8 cellular contexts compared by ENCODE assay signal in genomic region chr1:43991476-43992231, GRCh38. TPM values are rescaled to one million over a fixed set of nuclear protein-coding genes. Genes with fewer than 3 reads are reported as not detected.
DNase-seq lines count a peak whose midpoint lies in the region; ATAC-seq and TF ChIP-seq lines count a peak whose summit lies in the region.

TSS of gene CCDC24 (plus strand) at chr1:43991599. CDS start at chr1:43991879, 280 bp downstream.

- TF ChIP-seq CTCF in omental fat pad (IDR thresholded peaks at IDR 0.05) = no peak
- no peak for TF ChIP-seq CTCF in testis (IDR thresholded peaks at IDR 0.05)

- peaks cover 13% of the 10 kb centered on the region for H3K4me1 ChIP-seq in testis

- no peaks in the 10 kb centered on the region for H3K9me3 Mint-ChIP-seq in activated naive CD4-positive, alpha-beta T cell treated with anti-CD3 and anti-CD28 coated beads, Interleukin-2, amount 10 ng/mL, durations not matched to agents 7 days and 5 days

- H3K4me1 Mint-ChIP-seq in activated naive CD4-positive, alpha-beta T cell treated with anti-CD3 and anti-CD28 coated beads, Interleukin-2, amount 10 ng/mL, durations not matched to agents 7 days and 5 days = peaks cover 23% of the 10 kb centered on the region

- no peak for TF ChIP-seq POLR2A in testis (IDR thresholded peaks at IDR 0.05)

- peak within 1 kb of the TSS; percentile 51 to 86 for H3K4me3 ChIP-seq in testis

- no peak within 1 kb of the TSS for H3K27ac Mint-ChIP-seq in activated naive CD4-positive, alpha-beta T cell treated with anti-CD3 and anti-CD28 coated beads, Interleukin-2, amount 10 ng/mL, durations not matched to agents 7 days and 5 days

- H3K27ac ChIP-seq in KOPT-K1 (ENCODE audit: low read depth, low read length, poor library complexity, severe bottlenecking) (peak within 1 kb of the TSS; percentile 11), testis (peak within 1 kb of the TSS; percentile 55 to 70)

- peaks cover 24% of the 10 kb centered on the region for H3K27me3 Mint-ChIP-seq in activated naive CD4-positive, alpha-beta T cell treated with anti-CD3 and anti-CD28 coated beads, Interleukin-2, amount 10 ng/mL, durations not matched to agents 7 days and 5 days

- H3K27me3 ChIP-seq in testis = no peaks in the 10 kb centered on the region

- in situ Hi-C loops in SK-MEL-5 (cut with HindIII; ENCODE audit: low pct_unique_long_range_greater_than_20kb, low sequenced_read_pairs) = no loop called here

- intact Hi-C loops in testis (cut with DNase I; ENCODE audit: low total_unique reads) = no loop called here

- H3K9me3 ChIP-seq in KOPT-K1 (ENCODE audit: insufficient read depth, low read length, poor library complexity, severe bottlenecking) (no peaks in the 10 kb centered on the region), testis (no peaks in the 10 kb centered on the region)

- ATAC-seq in GM21723 (IDR thresholded peaks at IDR 0.05; ENCODE audit: unreplicated experiment) = peak; percentile 73
- peak; percentile 83 for ATAC-seq in omental fat pad (ENCODE audit: low FRiP score)

- H3K36me3 ChIP-seq in KOPT-K1 (ENCODE audit: insufficient read depth, low read length) (no peaks in the 10 kb centered on the region), testis (ENCODE audit: low read depth, missing control alignments) (no peaks in the 10 kb centered on the region)

- WGBS in testis, 2 donors = 1% methylated on average over 34 to 66 of the region's 66 CpGs

- DNase-seq in DMS153 treated with DMSO at 0.1 percent for 48 hours (lab: John Stamatoyannopoulos, UW; ENCODE audit: unreplicated experiment) = peak; percentile 83
- DNase-seq in SK-MEL-5 (ENCODE audit: low read depth, low spot score) = peak; percentile 53
- peak; percentile 87 for DNase-seq in activated naive CD4-positive, alpha-beta T cell treated with anti-CD3 and anti-CD28 coated beads, Interleukin-2, amount 10 ng/mL, durations not matched to agents 7 days and 5 days
- DNase-seq in glomerular visceral epithelial cell (ENCODE audit: extremely low spot score) = peak; percentile 89
- DNase-seq in omental fat pad (ENCODE audit: low spot score) = peak; percentile 76
- peak; percentile 94 for DNase-seq in testis

- CTCF ChIA-PET in activated naive CD4-positive, alpha-beta T cell treated with anti-CD3 and anti-CD28 coated beads, Interleukin-2, amount 10 ng/mL, durations not matched to agents 7 days and 5 days (lab: Charles Lee) = interaction anchor here (1.0 to 2.0 kb wide), 3 partner anchors 10 to 45 kb away, joined by 3 to 14 read pairs (median 5); no protein-coding TSS in a partner anchor

- H3K4me3 Mint-ChIP-seq in activated naive CD4-positive, alpha-beta T cell treated with anti-CD3 and anti-CD28 coated beads, Interleukin-2, amount 10 ng/mL, durations not matched to agents 7 days and 5 days = peak within 1 kb of the TSS; percentile 90

- no peaks in the 10 kb centered on the region for H3K36me3 Mint-ChIP-seq in activated naive CD4-positive, alpha-beta T cell treated with anti-CD3 and anti-CD28 coated beads, Interleukin-2, amount 10 ng/mL, durations not matched to agents 7 days and 5 days

RNA-seq across cellular contexts. Expression of gene CCDC24, which starts in this region (rescaled TPM):
- total RNA-seq in SK-MEL-5 (2014; rRNA removed; shearing (Covaris generic)) = 5.1 and 5.2 TPM in 2 replicates
- polyA plus RNA-seq in SK-MEL-5 (2015; cell fraction: cytosol; rRNA removed) = 6.3 and 6.7 TPM in 2 replicates
- polyA plus RNA-seq in SK-MEL-5 (2015; cell fraction: nucleus; rRNA removed) = 23.2 and 25.4 TPM in 2 replicates
- total RNA-seq in omental fat pad = 1 to 10 TPM; 2.3 to 3.6 (median 2.8) TPM
- 10 to 100 TPM; 28.8 to 31.3 TPM for total RNA-seq in testis
- polyA plus RNA-seq in testis (ENCODE audit: insufficient read depth, low read depth, low replicate concordance) = 64.9 TPM

Comparison
In these comparisons a context has a peak if more than half of its experiments do, and no peak if none do; other contexts are left out.
1. Peak in every context shown above with its lines: DNase-seq, ATAC-seq, H3K4me3 ChIP-seq and H3K27ac ChIP-seq.